Comparison of ENCODE assay signal across 16 cellular contexts in genomic region chr15:60372223-60372622, GRCh38. TPM values are rescaled to one million over a fixed set of nuclear protein-coding genes. Genes with fewer than 3 reads are reported as not detected.
DNase-seq lines count a peak whose midpoint lies in the region; ATAC-seq, FAIRE-seq and TF ChIP-seq lines count a peak whose summit lies in the region.
"Had no signal": no experiment of that assay in that cellular context is flagged by ENCODE, and none has a peak within 500 bp of the region (broad histone marks: within the 10 kb centered on the region; RNA-seq: fewer than 3 reads in every experiment).

No MANE protein-coding gene starts in this region.

- peaks cover 27% of the 10 kb centered on the region; the same call in 1 of the 2 replicates for H3F3A ChIP-seq in PC-9 (ENCODE audit: insufficient read depth, low read depth)

- H2AFZ ChIP-seq in PC-9 = no peak overlapping the region

- no peak for TF ChIP-seq POLR2A in A549 (IDR thresholded peaks at IDR 0.05; ENCODE audit: low read length)

- H3K4me1 ChIP-seq in A549 (peaks cover 87% of the 10 kb centered on the region), PC-9 (replicated peaks; ENCODE audit: insufficient read depth) (peaks cover 49% of the 10 kb centered on the region), esophagus (ENCODE audit: control insufficient read depth in 2 of 2, insufficient read depth in 2 of 2, low read length in 1 of 2) (peaks cover 4 to 20% of the 10 kb centered on the region in 2 donors)

- TF ChIP-seq EP300 in A549 (IDR thresholded peaks at IDR 0.05) = no peak

- H3K27ac Mint-ChIP-seq in progenitor cell of endocrine pancreas = peak overlapping the region; percentile 52
- H3K27ac Mint-ChIP-seq: H9; naive thymus-derived CD8-positive, alpha-beta T cell had no signal

- DNase-seq in A549 (ENCODE audit: low read depth in 1 of 2, low spot score in 1 of 2) (peak in 1 of 2 experiments; percentile 65), PC-9 (no peak), progenitor cell of endocrine pancreas (ENCODE audit: low spot score, unreplicated experiment) (no peak), SK-N-DZ (ENCODE audit: low spot score) (no peak), NCI-H1930 (lab: John Stamatoyannopoulos, UW) (no peak)
- DNase-seq: activated T-cell treated with anti-CD3 and anti-CD28 coated beads, Interleukin-2, amount 50 U/mL, for 72 hours; DMS79 treated with DMSO at 0.1 percent for 48 hours; H9; naive thymus-derived CD8-positive, alpha-beta T cell; NCI-H510A; SHP77; WERI-Rb-1 had no signal

- H3K27me3 ChIP-seq in PC-9 (ENCODE audit: insufficient read depth, low read depth) = no peaks in the 10 kb centered on the region
- no peaks in the 10 kb centered on the region for H3K27me3 ChIP-seq in esophagus (ENCODE audit: control insufficient read depth in 1 of 2, insufficient read depth in 2 of 2, low read length in 2 of 2)

- no peak for TF ChIP-seq RAD21 in A549 (conservative IDR thresholded peaks at IDR 0.05 in 1 of 2, IDR thresholded peaks at IDR 0.05 in 1 of 2)

- peak overlapping the region; percentile 1; the same call in 2 of the 3 replicates for H3K4me3 ChIP-seq in A549
- no peak overlapping the region for H3K4me3 ChIP-seq in PC-9
- H3K4me3 ChIP-seq in esophagus (ENCODE audit: low read depth in 1 of 2, low read length in 2 of 2) = no peak overlapping the region

- TF ChIP-seq CTCF in A549 (IDR thresholded peaks at IDR 0.05) (no peak), PC-9 (conservative IDR thresholded peaks at IDR 0.05) (no peak), progenitor cell of endocrine pancreas (IDR thresholded peaks at IDR 0.05; ENCODE audit: unreplicated experiment) (no peak)

- no peaks in the 10 kb centered on the region for H3K27me3 Mint-ChIP-seq in progenitor cell of endocrine pancreas

- H3K9me3 Mint-ChIP-seq in progenitor cell of endocrine pancreas (ENCODE audit: low read depth) = no peaks in the 10 kb centered on the region
- H3K9me3 Mint-ChIP-seq: activated T-cell treated with anti-CD3 and anti-CD28 coated beads, Interleukin-2, amount 50 U/mL, for 72 hours; H9; naive thymus-derived CD8-positive, alpha-beta T cell had no signal

- CTCF ChIA-PET in A549 (lab: Yijun Ruan, JAX) (interaction anchor here (0.8 to 11.8 kb wide), 11 partner anchors 10 to 681 kb away, joined by 3 to 174 read pairs (median 11); no protein-coding TSS in a partner anchor), PC-9 (lab: Charles Lee) (no interaction called here)

- ATAC-seq in A549 (no peak), HG03342 (IDR thresholded peaks at IDR 0.05; ENCODE audit: unreplicated experiment) (no peak), HG02678 (IDR thresholded peaks at IDR 0.05; ENCODE audit: unreplicated experiment) (no peak)
- ATAC-seq: activated T-cell treated with anti-CD3 and anti-CD28 coated beads, Interleukin-2, amount 50 U/mL, for 72 hours; naive thymus-derived CD8-positive, alpha-beta T cell had no signal

- H3K4me2 ChIP-seq in A549 (peak overlapping the region; percentile 94), PC-9 (peak overlapping the region; percentile 16; the same call in 1 of the 2 replicates)

- FAIRE-seq in A549 (lab: Jason Lieb, UNC) = no peak
- FAIRE-seq: endometrium had no signal

- H3K27ac ChIP-seq in A549 = peak overlapping the region; percentile 90
- H3K27ac ChIP-seq in PC-9 = peak overlapping the region; percentile 97
- peak overlapping the region; percentile 1 to 70 for H3K27ac ChIP-seq in esophagus (ENCODE audit: low read depth in 2 of 2, low read length in 1 of 2)
- H3K27ac ChIP-seq: WERI-Rb-1 had no signal

- H4K20me1 ChIP-seq in PC-9 (ENCODE audit: insufficient read depth) = no peaks in the 10 kb centered on the region

- no peaks in the 10 kb centered on the region for H3K36me3 ChIP-seq in PC-9 (ENCODE audit: low read depth)
- H3K36me3 ChIP-seq in esophagus (ENCODE audit: control insufficient read depth in 2 of 2, insufficient read depth in 2 of 2, low read length in 1 of 2) = peaks cover 7 to 22% of the 10 kb centered on the region in 2 donors
- H3K36me3 ChIP-seq: WERI-Rb-1 had no signal

- H3K9me2 ChIP-seq in PC-9 (ENCODE audit: insufficient read depth) = no peaks in the 10 kb centered on the region

- POLR2A ChIA-PET in A549 (lab: Yijun Ruan, JAX) = interaction anchor here (1.3 to 5.1 kb wide), 7 partner anchors 9 to 44 kb away, joined by 3 to 75 read pairs (median 11); partner anchors contain the start of gene ANXA2
- POLR2A ChIA-PET in PC-9 (lab: Charles Lee; ENCODE audit: unreplicated experiment) = interaction anchor here (0.6 to 1.4 kb wide), 4 partner anchors 10 to 1702 kb away, joined by 3 to 10 read pairs (median 8); no protein-coding TSS in a partner anchor

- H3K9me3 ChIP-seq in A549 (no peaks in the 10 kb centered on the region), PC-9 (ENCODE audit: insufficient read depth, low read depth) (no peaks in the 10 kb centered on the region), esophagus (ENCODE audit: control insufficient read depth in 2 of 2, insufficient read depth in 1 of 2, low read depth in 1 of 2, low read length in 1 of 2) (no peaks in the 10 kb centered on the region)

- intact Hi-C loops in PC-9 (cut with micrococcal nuclease; ENCODE audit: unreplicated experiment) = loop anchor here (5.0 kb wide), 2 partner anchors 545 to 1095 kb away; no protein-coding TSS in a partner anchor

- no peak overlapping the region for H3K4me3 Mint-ChIP-seq in progenitor cell of endocrine pancreas (ENCODE audit: low read depth)
- H3K4me3 Mint-ChIP-seq: H9; naive thymus-derived CD8-positive, alpha-beta T cell had no signal

- 15% methylated on average over 4 of the region's 4 CpGs for WGBS in A549 (ENCODE audit: missing lambda C conversion rate)
- WGBS in esophagus, 2 donors = 83 to 84% methylated on average over 4 of the region's 4 CpGs

- peaks cover 43% of the 10 kb centered on the region for H3K4me1 Mint-ChIP-seq in progenitor cell of endocrine pancreas (ENCODE audit: low read depth)
- H3K4me1 Mint-ChIP-seq: naive thymus-derived CD8-positive, alpha-beta T cell had no signal

- H3K79me2 ChIP-seq in PC-9 (ENCODE audit: low read depth) = peaks cover 60% of the 10 kb centered on the region

- no TSS peak for BruUV-seq in PC-9 (replicated peaks; lab: Mats Ljungman, UMichigan)

- H3K36me3 Mint-ChIP-seq in progenitor cell of endocrine pancreas (ENCODE audit: insufficient read depth) = peaks cover 28% of the 10 kb centered on the region

TF ChIP-seq in A549, 52 proteins besides CTCF, POLR2A, EP300 and RAD21 (continues in another document):
- TF ChIP-seq NR3C1 (IDR thresholded peaks at IDR 0.05) (no peak), JUNB (IDR thresholded peaks at IDR 0.05) (no peak), RARB (CRISPR knock-in tag; IDR thresholded peaks at IDR 0.05) (peak; percentile 55; the same call in 1 of the 2 replicates), RNF2 (IDR thresholded peaks at IDR 0.05; ENCODE audit: borderline replicate concordance, low read depth) (no peak), NFE2L2 (conservative IDR thresholded peaks at IDR 0.05; ENCODE audit: low read length) (no peak), NPAS2 (CRISPR knock-in tag; IDR thresholded peaks at IDR 0.05; ENCODE audit: borderline replicate concordance) (no peak), ZC3H11A (IDR thresholded peaks at IDR 0.05) (no peak), CHD2 (IDR thresholded peaks at IDR 0.05; ENCODE audit: low read length, partially characterized antibody) (no peak), MAZ (IDR thresholded peaks at IDR 0.05; ENCODE audit: borderline replicate concordance, low read depth, low read length) (no peak), HOXA7 (CRISPR knock-in tag; IDR thresholded peaks at IDR 0.05) (peak; percentile 82), POLR2AphosphoS2 (conservative IDR thresholded peaks at IDR 0.05; ENCODE audit: low read length) (peak; percentile 79; the same call in 1 of the 2 replicates), HEYL (CRISPR knock-in tag; IDR thresholded peaks at IDR 0.05) (0 out of 2 replicates have a peak, but pooled peaks have one; percentile 12), EHMT2 (IDR thresholded peaks at IDR 0.05; ENCODE audit: low read depth) (no peak), ZSCAN20 (CRISPR knock-in tag; IDR thresholded peaks at IDR 0.05) (no peak), HOXB13 (CRISPR knock-in tag; IDR thresholded peaks at IDR 0.05; ENCODE audit: low read depth) (0 out of 2 replicates have a peak, but pooled peaks have one; percentile 51)
- TF ChIP-seq, protein P1, sequence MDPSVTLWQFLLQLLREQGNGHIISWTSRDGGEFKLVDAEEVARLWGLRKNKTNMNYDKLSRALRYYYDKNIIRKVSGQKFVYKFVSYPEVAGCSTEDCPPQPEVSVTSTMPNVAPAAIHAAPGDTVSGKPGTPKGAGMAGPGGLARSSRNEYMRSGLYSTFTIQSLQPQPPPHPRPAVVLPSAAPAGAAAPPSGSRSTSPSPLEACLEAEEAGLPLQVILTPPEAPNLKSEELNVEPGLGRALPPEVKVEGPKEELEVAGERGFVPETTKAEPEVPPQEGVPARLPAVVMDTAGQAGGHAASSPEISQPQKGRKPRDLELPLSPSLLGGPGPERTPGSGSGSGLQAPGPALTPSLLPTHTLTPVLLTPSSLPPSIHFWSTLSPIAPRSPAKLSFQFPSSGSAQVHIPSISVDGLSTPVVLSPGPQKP (IDR thresholded peaks at IDR 0.05; ENCODE audit: low read depth, low read length) = no peak

RNA-seq across cellular contexts. Expression of gene ANXA2, which starts 25.6 kb away (rescaled TPM):
- polyA plus RNA-seq in A549 (2011; rRNA removed) (5,725 and 5,746 TPM in 2 replicates), A549 (2017; fragmentation: RNase III; extraction: RNeasy Plus Mini Kit Qiagen cat#74134 plus additional on column Dnase treatment) (4,707 to 5,021 TPM (median 4,900 TPM) in 3 replicates), esophagus (1,000 to 10,000 TPM; 1,972 to 2,098 TPM)
- 4,340 and 4,409 TPM in 2 replicates for polyA plus RNA-seq in A549 (2012; cell fraction: cytosol; rRNA removed)
- polyA plus RNA-seq in A549 (2012; cell fraction: nucleus; rRNA removed) = 2,599 and 4,127 TPM in 2 replicates
- polyA minus RNA-seq in A549 (2011; rRNA and poly(A)+ RNA removed) = 4,094 and 4,183 TPM in 2 replicates
- total RNA-seq in PC-9 (2021) (1,720 and 1,743 TPM in 2 replicates), progenitor cell of endocrine pancreas (311 and 366 TPM in 2 replicates)
- polyA plus RNA-seq in SK-N-DZ (2014; cell fraction: cytosol; rRNA removed) = 41.3 and 47.6 TPM in 2 replicates
- polyA plus RNA-seq in SK-N-DZ (2014; cell fraction: nucleus; rRNA removed) = 24.6 and 24.8 TPM in 2 replicates

Comparison
In these comparisons a context has a peak if more than half of its experiments do, and no peak if none do; other contexts are left out.
1. H3K27ac ChIP-seq: peak in every context shown above with its lines; median percentile 97 in PC-9; 90 in A549; 36 in esophagus.